8 cellular contexts compared by ENCODE assay signal in genomic region chr12:21773263-21773741, GRCh38. TPM values are rescaled to one million over a fixed set of nuclear protein-coding genes. Genes with fewer than 3 reads are reported as not detected.
DNase-seq lines count a peak whose midpoint lies in the region; ATAC-seq, FAIRE-seq and TF ChIP-seq lines count a peak whose summit lies in the region.

No MANE protein-coding gene starts in this region.

- peaks cover 10% of the 10 kb centered on the region for H3K4me1 Mint-ChIP-seq in activated CD4-positive, alpha-beta memory T cell treated with anti-CD3 and anti-CD28 coated beads for 36 hours (ENCODE audit: low read depth)
- H3K4me1 Mint-ChIP-seq in activated CD4-positive, alpha-beta memory T cell treated with anti-CD3 and anti-CD28 coated beads, Interleukin-2, amount 10 ng/mL, durations not matched to agents 7 days and 5 days = peaks cover 6% of the 10 kb centered on the region

- CTCF ChIA-PET in activated CD4-positive, alpha-beta memory T cell treated with anti-CD3 and anti-CD28 coated beads for 36 hours (lab: Charles Lee) = interaction anchor here (1.4 to 1.9 kb wide), 2 partner anchors 76 to 217 kb away, joined by 5 to 6 read pairs; no protein-coding TSS in a partner anchor
- CTCF ChIA-PET in activated CD4-positive, alpha-beta memory T cell treated with anti-CD3 and anti-CD28 coated beads, Interleukin-2, amount 10 ng/mL, durations not matched to agents 7 days and 5 days (lab: Charles Lee) = no interaction called here

- H3K27me3 Mint-ChIP-seq in activated CD4-positive, alpha-beta memory T cell treated with anti-CD3 and anti-CD28 coated beads for 36 hours = peaks cover 37% of the 10 kb centered on the region
- peaks cover 48% of the 10 kb centered on the region for H3K27me3 Mint-ChIP-seq in activated CD4-positive, alpha-beta memory T cell treated with anti-CD3 and anti-CD28 coated beads, Interleukin-2, amount 10 ng/mL, durations not matched to agents 7 days and 5 days

- peak; percentile 41 for TF ChIP-seq CTCF in astrocyte of the cerebellum (IDR thresholded peaks at IDR 0.05; ENCODE audit: low read depth, low read length, missing control alignments)
- peak in 2 of 3 experiments; percentile 11 to 47 for TF ChIP-seq CTCF in keratinocyte (optimal IDR thresholded peaks at IDR 0.05 in 1 of 3, IDR thresholded peaks at IDR 0.05 in 1 of 3, conservative IDR thresholded peaks at IDR 0.05 in 1 of 3; ENCODE audit: extremely low read depth in 1 of 3, insufficient read depth in 2 of 3, low read length in 3 of 3)
- TF ChIP-seq CTCF in tibial artery (IDR thresholded peaks at IDR 0.05) = peak; percentile 22 to 31

- peak overlapping the region; percentile 59 for H3K4me3 ChIP-seq in astrocyte of the cerebellum (ENCODE audit: low read depth, low read length)
- H3K4me3 ChIP-seq in keratinocyte (ENCODE audit: control insufficient read depth in 2 of 3, extremely low read depth in 1 of 3, insufficient read depth in 2 of 3, low read depth in 1 of 3, low read length in 3 of 3) = no peak overlapping the region
- peak overlapping the region; percentile 68 to 84 for H3K4me3 ChIP-seq in tibial artery

- H4K20me1 ChIP-seq in keratinocyte (ENCODE audit: control insufficient read depth, extremely low read depth, insufficient read depth, low read length) = no peaks in the 10 kb centered on the region

- H3K36me3 Mint-ChIP-seq in activated CD4-positive, alpha-beta memory T cell treated with anti-CD3 and anti-CD28 coated beads for 36 hours = no peaks in the 10 kb centered on the region
- no peaks in the 10 kb centered on the region for H3K36me3 Mint-ChIP-seq in activated CD4-positive, alpha-beta memory T cell treated with anti-CD3 and anti-CD28 coated beads, Interleukin-2, amount 10 ng/mL, durations not matched to agents 7 days and 5 days (ENCODE audit: low read depth)

- intact Hi-C loops in activated CD4-positive, alpha-beta memory T cell treated with anti-CD3 and anti-CD28 coated beads for 36 hours (cut with micrococcal nuclease) = loop anchor here (5.0 kb wide), 1 partner anchor 76 kb away; no protein-coding TSS in a partner anchor
- intact Hi-C loops in tibial artery (cut with DNase I; ENCODE audit: low total_unique reads) = loop anchor here (5.0 kb wide), 1 partner anchor 169 kb away; the partner anchor contains the start of gene ABCC9

- POLR2A ChIA-PET in activated CD4-positive, alpha-beta memory T cell treated with anti-CD3 and anti-CD28 coated beads for 36 hours (lab: Charles Lee) = no interaction called here
- POLR2A ChIA-PET in activated CD4-positive, alpha-beta memory T cell treated with anti-CD3 and anti-CD28 coated beads, Interleukin-2, amount 10 ng/mL, durations not matched to agents 7 days and 5 days (lab: Charles Lee) = no interaction called here

- H3K27me3 ChIP-seq in keratinocyte (ENCODE audit: control insufficient read depth, extremely low read depth, insufficient read depth, low read length) (peaks cover 17% of the 10 kb centered on the region), tibial artery (no peaks in the 10 kb centered on the region)

- no peaks in the 10 kb centered on the region for H3K36me3 ChIP-seq in keratinocyte (ENCODE audit: control insufficient read depth in 2 of 2, extremely low read depth in 1 of 2, insufficient read depth in 2 of 2, low read length in 2 of 2)
- H3K36me3 ChIP-seq in tibial artery = no peaks in the 10 kb centered on the region

- H3K4me1 ChIP-seq in keratinocyte (ENCODE audit: control insufficient read depth, extremely low read depth, insufficient read depth, low read length) (no peaks in the 10 kb centered on the region), tibial artery (peaks cover 0 to 21% (median 2%) of the 10 kb centered on the region in 4 donors)

- in situ Hi-C loops in astrocyte of the cerebellum (cut with HindIII; ENCODE audit: low sequenced_read_pairs) = no loop called here

- ATAC-seq in GM18907 (IDR thresholded peaks at IDR 0.05; ENCODE audit: unreplicated experiment) = no peak
- no peak for ATAC-seq in HG02885 (IDR thresholded peaks at IDR 0.05; ENCODE audit: poor library complexity, unreplicated experiment)

- H3K27ac ChIP-seq in keratinocyte (ENCODE audit: control insufficient read depth, insufficient read depth, low read length) (no peak overlapping the region), tibial artery (peak overlapping the region; percentile 86 to 89)

- H3K4me2 ChIP-seq in keratinocyte (ENCODE audit: control insufficient read depth, extremely low read depth, insufficient read depth, low read depth, low read length) = no peak overlapping the region

- H3K9me3 Mint-ChIP-seq in activated CD4-positive, alpha-beta memory T cell treated with anti-CD3 and anti-CD28 coated beads for 36 hours = no peaks in the 10 kb centered on the region
- H3K9me3 Mint-ChIP-seq in activated CD4-positive, alpha-beta memory T cell treated with anti-CD3 and anti-CD28 coated beads, Interleukin-2, amount 10 ng/mL, durations not matched to agents 7 days and 5 days = no peaks in the 10 kb centered on the region

- H3K9ac ChIP-seq in keratinocyte (ENCODE audit: control insufficient read depth, extremely low read depth, insufficient read depth, low read length) = no peak overlapping the region

- H3K27ac Mint-ChIP-seq in activated CD4-positive, alpha-beta memory T cell treated with anti-CD3 and anti-CD28 coated beads for 36 hours = no peak overlapping the region
- no peak overlapping the region for H3K27ac Mint-ChIP-seq in activated CD4-positive, alpha-beta memory T cell treated with anti-CD3 and anti-CD28 coated beads, Interleukin-2, amount 10 ng/mL, durations not matched to agents 7 days and 5 days

- no peak overlapping the region for H3K4me3 Mint-ChIP-seq in activated CD4-positive, alpha-beta memory T cell treated with anti-CD3 and anti-CD28 coated beads for 36 hours
- H3K4me3 Mint-ChIP-seq in activated CD4-positive, alpha-beta memory T cell treated with anti-CD3 and anti-CD28 coated beads, Interleukin-2, amount 10 ng/mL, durations not matched to agents 7 days and 5 days = no peak overlapping the region

- H2AFZ ChIP-seq in keratinocyte (ENCODE audit: control insufficient read depth, low read length) = no peak overlapping the region

- dilution Hi-C loops in keratinocyte (cut with MboI; ENCODE audit: extremely low pct_ligation_motif_present, low sequenced_read_pairs) = no loop called here

- no peaks in the 10 kb centered on the region for H3K9me3 ChIP-seq in keratinocyte (ENCODE audit: control insufficient read depth, low read depth, low read length)
- H3K9me3 ChIP-seq in tibial artery = no peaks in the 10 kb centered on the region

- no peaks in the 10 kb centered on the region for H3K9me1 ChIP-seq in keratinocyte (ENCODE audit: control insufficient read depth, extremely low read depth, insufficient read depth, low read length)

- H3K79me2 ChIP-seq in keratinocyte (ENCODE audit: control insufficient read depth, insufficient read depth, low read length) = no peaks in the 10 kb centered on the region

- peak; percentile 34 for DNase-seq in activated CD4-positive, alpha-beta memory T cell treated with anti-CD3 and anti-CD28 coated beads for 36 hours
- DNase-seq in activated CD4-positive, alpha-beta memory T cell treated with anti-CD3 and anti-CD28 coated beads, Interleukin-2, amount 10 ng/mL, durations not matched to agents 7 days and 5 days = no peak
- no peak for DNase-seq in astrocyte of the cerebellum (ENCODE audit: low read depth)
- DNase-seq in keratinocyte (ENCODE audit: low read depth, low spot score) = no peak
- DNase-seq in tibial artery = peak; percentile 57 to 80
- DNase-seq in RCC 7860 (ENCODE audit: low spot score) = no peak

- FAIRE-seq in keratinocyte (lab: Jason Lieb, UNC) = no peak
- no peak for FAIRE-seq in RCC 7860 (lab: Jason Lieb, UNC)

RNA-seq across cellular contexts. Expression of gene KCNJ8, which starts 1.2 kb away (rescaled TPM):
- total RNA-seq in activated CD4-positive, alpha-beta memory T cell treated with anti-CD3 and anti-CD28 coated beads for 36 hours = not detected
- not detected for total RNA-seq in activated CD4-positive, alpha-beta memory T cell treated with anti-CD3 and anti-CD28 coated beads, Interleukin-2, amount 10 ng/mL, durations not matched to agents 7 days and 5 days
- polyA plus RNA-seq in keratinocyte = not detected in 3 replicates
- polyA plus RNA-seq in keratinocyte (2011; ENCODE audit: low read depth) = not detected
- not detected in 2 replicates for polyA plus RNA-seq in keratinocyte (2011; cell fraction: cytosol; rRNA removed)
- polyA plus RNA-seq in keratinocyte (2011; cell fraction: nucleus; rRNA removed) = not detected in 2 replicates
- not detected in 2 replicates for polyA plus RNA-seq in keratinocyte (2012; ENCODE audit: low replicate concordance)
- not detected in 3 replicates for polyA minus RNA-seq in keratinocyte
- not detected for polyA minus RNA-seq in keratinocyte (2011; cell fraction: cytosol; rRNA and poly(A)+ RNA removed)
- not detected in 2 replicates for polyA minus RNA-seq in keratinocyte (2011; cell fraction: nucleus; rRNA and poly(A)+ RNA removed)

Comparison
In these comparisons a context has a peak if more than half of its experiments do, and no peak if none do; other contexts are left out.
1. DNase-seq: peak in activated CD4-positive, alpha-beta memory T cell treated with anti-CD3 and anti-CD28 coated beads for 36 hours (single experiment) and tibial artery (2 of 2); none in activated CD4-positive, alpha-beta memory T cell treated with anti-CD3 and anti-CD28 coated beads, Interleukin-2, amount 10 ng/mL, durations not matched to agents 7 days and 5 days (single experiment), astrocyte of the cerebellum (single experiment), keratinocyte (single experiment) and RCC 7860 (single experiment).
2. H3K4me3 ChIP-seq: peak in astrocyte of the cerebellum (single experiment) and tibial artery (2 of 2); none in keratinocyte (0 of 3).
3. Peak in every context shown above with its lines, with median percentiles within 50 percentile points of each other: CTCF ChIP-seq.